8 cellular contexts compared by ENCODE assay signal in the genomic region with DNA sequence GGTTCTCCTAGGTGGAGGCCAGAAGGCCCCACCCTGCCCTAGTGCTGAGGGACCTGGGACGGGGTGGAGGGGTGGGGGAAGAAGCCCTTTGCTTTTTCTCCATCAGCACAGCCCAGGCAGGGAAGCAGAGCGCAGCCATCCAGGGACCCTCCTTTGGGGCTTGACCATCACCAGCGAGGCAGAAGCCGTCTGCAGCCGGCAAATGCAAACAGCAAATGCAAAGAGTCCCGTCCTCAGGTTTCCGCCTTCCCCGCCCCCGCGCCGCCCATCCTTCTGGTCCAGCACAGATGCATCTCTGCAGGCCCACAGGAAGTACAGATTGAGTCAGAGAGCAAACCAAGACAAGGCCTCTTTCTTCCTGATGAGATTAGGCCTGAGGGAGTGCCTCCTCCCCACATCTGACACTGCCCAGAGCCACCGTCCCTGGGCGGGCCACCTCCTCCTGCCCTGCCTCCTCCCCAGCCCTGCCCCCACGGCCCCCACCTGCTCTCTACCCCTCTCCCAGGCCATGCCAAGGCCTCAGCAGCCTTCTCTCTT. TPM values are rescaled to one million over a fixed set of nuclear protein-coding genes. Genes with fewer than 3 reads are reported as not detected.
A peak's percentile ranks its signal among the peaks of the same experiment; 100 is the strongest.
DNase-seq lines count a peak whose midpoint lies in the region; ATAC-seq and TF ChIP-seq lines count a peak whose summit lies in the region.

No MANE protein-coding gene starts in this region.

- ATAC-seq in GM19438 (IDR thresholded peaks at IDR 0.05; ENCODE audit: low read depth, unreplicated experiment) (peak; percentile 99), HG03354 (IDR thresholded peaks at IDR 0.05; ENCODE audit: poor library complexity, severe bottlenecking, unreplicated experiment) (peak; percentile 83), omental fat pad (ENCODE audit: low FRiP score) (no peak)

- intact Hi-C loops in Calu3 (cut with micrococcal nuclease; ENCODE audit: unreplicated experiment) = no loop called here

- CTCF ChIA-PET in Calu3 (lab: Charles Lee) = no interaction called here

- peaks cover 18% of the 10 kb centered on the region for H3K36me3 Mint-ChIP-seq in Calu3 (ENCODE audit: insufficient read depth, unreplicated experiment)

- peak overlapping the region; percentile 19 for H3K27ac Mint-ChIP-seq in Calu3 (ENCODE audit: unreplicated experiment)

- no peaks in the 10 kb centered on the region for H3K27me3 Mint-ChIP-seq in Calu3 (ENCODE audit: unreplicated experiment)

- TF ChIP-seq CTCF in Calu3 (IDR thresholded peaks at IDR 0.05; ENCODE audit: unreplicated experiment) = no peak
- TF ChIP-seq CTCF in omental fat pad (IDR thresholded peaks at IDR 0.05) = no peak

- peaks cover 2% of the 10 kb centered on the region for H3K9me3 Mint-ChIP-seq in Calu3 (ENCODE audit: low read depth, unreplicated experiment)

- H3K4me3 Mint-ChIP-seq in Calu3 (ENCODE audit: low read depth, unreplicated experiment) = no peak overlapping the region

- H3K4me1 Mint-ChIP-seq in Calu3 (ENCODE audit: low read depth, unreplicated experiment) = peaks cover 66% of the 10 kb centered on the region

- no TSS peak for BruUV-seq in Calu3 (replicated peaks; lab: Mats Ljungman, UMichigan)

- DNase-seq in Calu3 = peak; percentile 65
- DNase-seq in UCSD-AML1 (lab: John Stamatoyannopoulos, UW; ENCODE audit: unreplicated experiment) = peak; percentile 63
- DNase-seq in epidermal melanocyte (ENCODE audit: insufficient read length, low spot score) = peak; percentile 78
- DNase-seq in stimulated activated CD4-positive, alpha-beta T cell treated with anti-CD3 and anti-CD28 coated beads, Interleukin-12 subunit alpha, Interleukin-12 subunit beta, amount 100 ng/mL, for 4 hours = peak; percentile 11
- DNase-seq in omental fat pad (ENCODE audit: low spot score) = no peak
- DNase-seq in DMS79 treated with DMSO at 0.1 percent for 48 hours (lab: John Stamatoyannopoulos, UW) = no peak

RNA-seq across cellular contexts. Expression of a gene that starts 23.4 kb away (rescaled TPM):
- 24.3 and 30.6 TPM in 2 replicates for total RNA-seq in Calu3 (2022)
- total RNA-seq in omental fat pad = 1 to 10 TPM in 3 of 4 donors, under 1 TPM in 1; 0.56 to 4.4 (median 2.9) TPM

RNA-seq across cellular contexts. Expression of a gene that starts 50.0 kb away (rescaled TPM):
- total RNA-seq in Calu3 (2022) (34.1 and 54.0 TPM in 2 replicates), omental fat pad (10 to 100 TPM; 11.7 to 25.4 (median 17.0) TPM)

Comparison
In these comparisons a context has a peak if more than half of its experiments do, and no peak if none do; other contexts are left out.
1. DNase-seq: peak in Calu3 (single experiment), UCSD-AML1 (single experiment), epidermal melanocyte (single experiment) and stimulated activated CD4-positive, alpha-beta T cell treated with anti-CD3 and anti-CD28 coated beads, Interleukin-12 subunit alpha, Interleukin-12 subunit beta, amount 100 ng/mL, for 4 hours (single experiment); none in omental fat pad (single experiment) and DMS79 treated with DMSO at 0.1 percent for 48 hours (single experiment).